18 cellular contexts compared by ENCODE assay signal in the genomic region with DNA sequence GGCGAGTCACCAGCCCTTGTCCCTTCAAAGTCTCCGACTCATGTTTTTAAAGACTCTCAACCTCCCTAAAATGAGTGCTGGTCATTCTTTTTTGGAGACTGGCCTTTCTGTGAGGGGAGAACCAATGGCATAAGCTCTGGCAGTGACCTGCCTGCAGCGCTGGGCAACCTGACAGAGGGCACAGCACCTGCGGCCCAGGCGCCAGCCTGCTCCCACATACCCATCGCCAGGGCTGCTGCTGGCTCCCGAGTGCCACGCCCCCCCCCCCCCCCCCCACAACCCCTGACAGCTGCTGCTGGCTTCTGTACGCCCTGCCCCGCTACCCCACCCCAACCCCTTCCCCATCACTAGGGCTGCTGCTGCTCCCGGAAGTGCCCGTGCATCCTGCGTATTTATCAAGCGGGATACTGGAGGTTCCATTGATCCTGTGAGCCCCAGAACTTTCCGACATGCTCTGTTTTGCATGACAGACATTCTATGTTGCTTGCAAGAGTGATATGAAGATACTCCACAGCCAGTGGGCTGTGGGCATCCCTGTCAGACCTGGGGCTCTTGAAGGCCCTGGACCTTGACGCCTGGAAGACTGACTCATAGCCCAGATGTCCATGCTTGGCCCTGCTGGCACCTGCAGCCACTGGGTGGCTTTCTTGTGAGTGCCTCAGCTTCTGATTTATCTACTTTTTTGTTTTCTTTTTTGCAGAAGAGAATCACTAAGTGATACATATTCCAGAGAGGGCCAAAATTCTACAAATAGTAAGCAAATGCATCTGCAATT.
DNase-seq lines count a peak whose midpoint lies in the region; TF ChIP-seq lines count a peak whose summit lies in the region.
"Had no signal": no experiment of that assay in that cellular context is flagged by ENCODE, and none has a peak within 500 bp of the region (broad histone marks: within the 10 kb centered on the region; RNA-seq: fewer than 3 reads in every experiment).

No MANE protein-coding gene starts in this region.

- no peak overlapping the region for H3K4me3 ChIP-seq in epithelial cell of proximal tubule (ENCODE audit: low read depth, low read length)
- no peak overlapping the region for H3K4me3 ChIP-seq in testis
- H3K4me3 ChIP-seq: A549, BLaER1, GM12878, GM23248, HAP-1 had no signal

- no peaks in the 10 kb centered on the region for H3K27me3 ChIP-seq in testis
- H3K27me3 ChIP-seq: BLaER1 had no signal

- TF ChIP-seq POLR2A in testis (IDR thresholded peaks at IDR 0.05) (no peak), erythroblast (IDR thresholded peaks at IDR 0.05; ENCODE audit: low read length) (no peak)

- no peaks in the 10 kb centered on the region for H3K4me1 ChIP-seq in testis
- H3K4me1 ChIP-seq: BLaER1 had no signal

- 95 to 96% methylated on average over 7 to 15 of the region's 16 CpGs for WGBS in testis, 2 donors

- DNase-seq in DMS53 (lab: John Stamatoyannopoulos, UW) (peak; percentile 20), DMS53 treated with DMSO at 0.1 percent for 48 hours (lab: John Stamatoyannopoulos, UW; ENCODE audit: unreplicated experiment) (no peak), epithelial cell of proximal tubule (ENCODE audit: low read depth) (peak; percentile 4), mesenteric fat pad (ENCODE audit: low spot score) (peak; percentile 84), testis (peak; percentile 6), middle frontal gyrus (ENCODE audit: extremely low spot score, low spot score) (no peak), NCI-H146 (lab: John Stamatoyannopoulos, UW) (no peak), erythroblast (lab: John Stamatoyannopoulos, UW) (no peak)
- DNase-seq: CD4-positive, alpha-beta memory T cell; DMS153; DND-41; EL; GM23248 had no signal

- no peaks in the 10 kb centered on the region for H3K9me3 ChIP-seq in testis
- H3K9me3 ChIP-seq: BLaER1, HAP-1 had no signal

- intact Hi-C loops in testis (cut with DNase I; ENCODE audit: low total_unique reads): no loop called here

- no peaks in the 10 kb centered on the region for H3K36me3 ChIP-seq in testis (ENCODE audit: low read depth, missing control alignments)

- TF ChIP-seq CTCF in epithelial cell of proximal tubule (conservative IDR thresholded peaks at IDR 0.05; ENCODE audit: low read depth, low read length): peak; percentile 31
- no peak for TF ChIP-seq CTCF in testis (IDR thresholded peaks at IDR 0.05)

- no peak overlapping the region for H3K27ac ChIP-seq in testis
- H3K27ac ChIP-seq: 22Rv1, A549, BLaER1, GM23248 had no signal

Comparison
In these comparisons a context has a peak if more than half of its experiments do, and no peak if none do; other contexts are left out.
1. DNase-seq: peak in DMS53 (single experiment), epithelial cell of proximal tubule (single experiment), mesenteric fat pad (single experiment) and testis (single experiment); none in DMS53 treated with DMSO at 0.1 percent for 48 hours (single experiment), middle frontal gyrus (single experiment), NCI-H146 (single experiment) and erythroblast (0 of 2).